Comparison of ENCODE assay signal across 8 cellular contexts in the genomic region with DNA sequence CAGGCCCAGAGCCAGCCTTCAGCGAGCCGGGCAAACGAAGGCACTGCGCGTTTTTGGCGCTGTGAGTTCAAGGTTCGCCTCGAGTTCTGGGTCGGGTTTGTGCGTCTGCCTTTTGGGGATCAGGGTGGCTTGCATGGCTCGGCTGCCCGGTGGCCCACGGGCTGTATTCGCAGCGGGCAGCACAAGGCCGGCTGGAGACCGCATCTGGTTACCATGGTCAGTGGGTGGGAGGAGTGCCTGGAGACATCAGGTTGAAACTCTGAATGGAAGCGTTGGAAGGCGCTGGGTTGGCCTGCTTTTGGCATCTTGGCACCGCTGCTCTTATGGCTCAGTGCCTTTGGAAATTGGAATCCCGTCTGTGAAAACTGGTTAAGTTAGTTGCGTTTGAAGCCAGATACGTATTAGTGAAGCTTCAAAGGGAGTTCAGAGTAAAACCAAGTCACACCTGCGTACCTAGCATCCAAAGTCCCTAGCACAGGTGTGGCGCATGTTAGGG. TPM values are rescaled to one million over a fixed set of nuclear protein-coding genes. Genes with fewer than 3 reads are reported as not detected.
DNase-seq lines count a peak whose midpoint lies in the region; TF ChIP-seq lines count a peak whose summit lies in the region.

No MANE protein-coding gene starts in this region.

- H3F3A ChIP-seq in MM.1S (ENCODE audit: insufficient read depth, low read length): no peaks in the 10 kb centered on the region

- H3K27ac ChIP-seq in BLaER1 (no peak overlapping the region), MM.1S (ENCODE audit: low read length) (no peak overlapping the region)

- no peaks in the 10 kb centered on the region for H3K36me3 Mint-ChIP-seq in endothelial cell (ENCODE audit: low read depth, unreplicated experiment)

- peaks cover 47% of the 10 kb centered on the region for H3K27me3 ChIP-seq in BLaER1
- H3K27me3 ChIP-seq in MM.1S (replicated peaks; ENCODE audit: insufficient read depth, low read length): no peaks in the 10 kb centered on the region

- H3K9ac ChIP-seq in BLaER1 (no peak overlapping the region), MM.1S (ENCODE audit: low read length) (no peak overlapping the region)

- DNase-seq in endothelial cell (ENCODE audit: low spot score) (no peak), occipital lobe (lab: John Stamatoyannopoulos, UW) (peak; percentile 24), glomerular visceral epithelial cell (ENCODE audit: extremely low spot score) (no peak), MM.1S (no peak), NCI-H1092 treated with DMSO at 0.1 percent for 48 hours (lab: John Stamatoyannopoulos, UW) (no peak)
- no peak for DNase-seq in stimulated activated CD4-positive, alpha-beta T cell treated with anti-CD3 and anti-CD28 coated beads, Interleukin-2, amount 100 ng/mL, for 24 hours

- H2AFZ ChIP-seq in MM.1S (ENCODE audit: low read length): no peak overlapping the region

- H3K36me3 ChIP-seq in BLaER1 (no peaks in the 10 kb centered on the region), MM.1S (replicated peaks; ENCODE audit: insufficient read depth, low read length) (no peaks in the 10 kb centered on the region)

- TF ChIP-seq CTCF in endothelial cell (IDR thresholded peaks at IDR 0.05; ENCODE audit: unreplicated experiment) (no peak), MM.1S (IDR thresholded peaks at IDR 0.05; ENCODE audit: low read length) (no peak)

- peak overlapping the region; percentile 45 for H3K4me3 ChIP-seq in BLaER1
- no peak overlapping the region for H3K4me3 ChIP-seq in MM.1S (ENCODE audit: low read length)

- H3K4me2 ChIP-seq in BLaER1: peak overlapping the region; percentile 41; the same call in 1 of the 2 replicates
- no peak overlapping the region for H3K4me2 ChIP-seq in MM.1S (ENCODE audit: low read depth, low read length)

- H4K20me1 ChIP-seq in BLaER1 (no peaks in the 10 kb centered on the region), MM.1S (ENCODE audit: insufficient read depth, low read length) (no peaks in the 10 kb centered on the region)

- no peak overlapping the region for H3K27ac Mint-ChIP-seq in endothelial cell (ENCODE audit: unreplicated experiment)

- H3K9me3 ChIP-seq in BLaER1 (peaks cover 25% of the 10 kb centered on the region), MM.1S (replicated peaks; ENCODE audit: insufficient read depth, low read length) (no peaks in the 10 kb centered on the region)

- peaks cover 16% of the 10 kb centered on the region for H3K27me3 Mint-ChIP-seq in endothelial cell (ENCODE audit: unreplicated experiment)

- peaks cover 4% of the 10 kb centered on the region for H3K9me3 Mint-ChIP-seq in endothelial cell (ENCODE audit: unreplicated experiment)

- H3K4me1 ChIP-seq in BLaER1: no peaks in the 10 kb centered on the region
- H3K4me1 ChIP-seq in MM.1S (ENCODE audit: low read length): no peaks in the 10 kb centered on the region

- peak overlapping the region; percentile 89 for H3K4me3 Mint-ChIP-seq in endothelial cell (ENCODE audit: unreplicated experiment)

- H3K4me1 Mint-ChIP-seq in endothelial cell (ENCODE audit: unreplicated experiment): peaks cover 4% of the 10 kb centered on the region

- TF ChIP-seq RAD21 in Ishikawa (IDR thresholded peaks at IDR 0.05; ENCODE audit: low read depth): no peak

- no peaks in the 10 kb centered on the region for H3K79me2 ChIP-seq in MM.1S (ENCODE audit: low read length)

- no peaks in the 10 kb centered on the region for H3K9me2 ChIP-seq in MM.1S (replicated peaks; ENCODE audit: insufficient read depth, low read length)

- no peak for TF ChIP-seq EP300 in Ishikawa (IDR thresholded peaks at IDR 0.05; ENCODE audit: borderline replicate concordance)

TF ChIP-seq in Ishikawa, 13 proteins besides CTCF, POLR2A, EP300 and RAD21:
- TF ChIP-seq USF1 (IDR thresholded peaks at IDR 0.05) (no peak), MAX (IDR thresholded peaks at IDR 0.05) (0 out of 2 replicates have a peak, but pooled peaks have one; percentile 21), YY1 (IDR thresholded peaks at IDR 0.05; ENCODE audit: low read depth) (no peak)
TF ChIP-seq in Ishikawa: peak in this region for 1.

RNA-seq across cellular contexts. Expression of gene SYT16, which starts 0.6 kb away (rescaled TPM):
- total RNA-seq in endothelial cell (ENCODE audit: unreplicated experiment): 0.23 TPM
- 88.4 TPM for total RNA-seq in occipital lobe

RNA-seq across cellular contexts. Expression of gene SNAPC1, which starts 50.9 kb away (rescaled TPM):
- total RNA-seq in endothelial cell (ENCODE audit: unreplicated experiment): 5.2 TPM
- total RNA-seq in occipital lobe: 8.9 TPM

Comparison
In these comparisons a context has a peak if more than half of its experiments do, and no peak if none do; other contexts are left out.
1. RNA of gene SYT16, which starts 0.6 kb away (total RNA-seq): 88.4 TPM in occipital lobe (single experiment); 0.23 TPM in endothelial cell (single experiment); every median in the first group is over 10 times any median in the second.